15 cellular contexts compared by ENCODE assay signal in genomic region chr10:30420266-30420665, GRCh38. TPM values are rescaled to one million over a fixed set of nuclear protein-coding genes. Genes with fewer than 3 reads are reported as not detected.
DNase-seq lines count a peak whose midpoint lies in the region; ATAC-seq, FAIRE-seq and TF ChIP-seq lines count a peak whose summit lies in the region.
"Had no signal": no experiment of that assay in that cellular context is flagged by ENCODE, and none has a peak within 500 bp of the region (broad histone marks: within the 10 kb centered on the region; RNA-seq: fewer than 3 reads in every experiment).

No MANE protein-coding gene starts in this region.

- no peaks in the 10 kb centered on the region for H3K79me2 ChIP-seq in GM12878 (ENCODE audit: control insufficient read depth, insufficient read depth, low read length)

- peak overlapping the region; percentile 67 for H3K27ac ChIP-seq in GM12878 (ENCODE audit: control insufficient read depth, insufficient read depth)
- no peak overlapping the region for H3K27ac ChIP-seq in naive thymus-derived CD4-positive, alpha-beta T cell (ENCODE audit: low read depth, low read length)
- H3K27ac ChIP-seq: gastroesophageal sphincter had no signal

- SMC1A ChIA-PET in GM12878 (lab: Charles Lee; ENCODE audit: uncharacterized antibody, unreplicated experiment): interaction anchor here (0.5 to 14.7 kb wide), 14 partner anchors 13 to 714 kb away, joined by 3 to 262 read pairs (median 4); partner anchors contain the start of gene MAP3K8

- H3K27me3 Mint-ChIP-seq in naive thymus-derived CD4-positive, alpha-beta T cell: peaks cover 0 to 3% (median 0%) of the 10 kb centered on the region in 5 donors
- H3K27me3 Mint-ChIP-seq: activated naive CD8-positive, alpha-beta T cell treated with anti-CD3 and anti-CD28 coated beads, Interleukin-2, amount 10 ng/mL, durations not matched to agents 7 days and 5 days had no signal

- 6% methylated on average over 2 of the region's 2 CpGs for WGBS in GM12878 (ENCODE audit: insufficient coverage, insufficient replicate concordance, low lambda C conversion rate, missing lambda C conversion rate)

- no peaks in the 10 kb centered on the region for H3K27me3 ChIP-seq in GM12878 (replicated peaks in 1 of 2; ENCODE audit: control insufficient read depth in 2 of 2, insufficient read depth in 2 of 2, low read length in 1 of 2)
- no peaks in the 10 kb centered on the region for H3K27me3 ChIP-seq in naive thymus-derived CD4-positive, alpha-beta T cell (ENCODE audit: control insufficient read depth in 2 of 2, insufficient read depth in 2 of 2, low read length in 2 of 2)
- H3K27me3 ChIP-seq: gastroesophageal sphincter had no signal

- TF ChIP-seq POLR2A in GM12878 (IDR thresholded peaks at IDR 0.05; ENCODE audit: low read depth, low read length): no peak

- H3K4me3 ChIP-seq in GM12878: no peak overlapping the region
- no peak overlapping the region for H3K4me3 ChIP-seq in naive thymus-derived CD4-positive, alpha-beta T cell (ENCODE audit: low read length)
- H3K4me3 ChIP-seq: gastroesophageal sphincter had no signal

- RAD21 ChIA-PET in GM12878 (lab: Charles Lee; ENCODE audit: unreplicated experiment): interaction anchor here (0.7 to 14.3 kb wide), 7 partner anchors 12 to 116 kb away, joined by 3 to 255 read pairs (median 11); partner anchors contain the start of gene MAP3K8

- in situ Hi-C loops in GM12878 (cut with MboI): no loop called here

- no peaks in the 10 kb centered on the region for H3K36me3 ChIP-seq in GM12878 (ENCODE audit: control insufficient read depth in 2 of 2, insufficient read depth in 2 of 2, low read length in 1 of 2)
- H3K36me3 ChIP-seq in naive thymus-derived CD4-positive, alpha-beta T cell (ENCODE audit: control insufficient read depth in 2 of 3, insufficient read depth in 3 of 3, low read length in 3 of 3): no peaks in the 10 kb centered on the region
- H3K36me3 ChIP-seq: gastroesophageal sphincter had no signal

- FAIRE-seq in GM18507 (lab: Jason Lieb, UNC) (peak; percentile 77), GM12878 (lab: Jason Lieb, UNC) (peak; percentile 23)

- peak; percentile 88 to 91; a peak in 3 of 4 replicates for TF ChIP-seq EP300 in GM12878 (IDR thresholded peaks at IDR 0.05; ENCODE audit: borderline replicate concordance in 1 of 2, control insufficient read depth in 1 of 2, low read depth in 2 of 2, low read length in 2 of 2)

- no TSS peak for BruUV-seq in GM12878 (replicated peaks; lab: Mats Ljungman, UMichigan)

- CTCF ChIA-PET in GM12878 (lab: Yijun Ruan, JAX): interaction anchor here (0.9 to 13.8 kb wide), 9 partner anchors 10 to 171 kb away, joined by 3 to 217 read pairs (median 4); no protein-coding TSS in a partner anchor
- CTCF ChIA-PET in naive thymus-derived CD4-positive, alpha-beta T cell (lab: Charles Lee): interaction anchor here (0.7 to 1.5 kb wide), 3 partner anchors 9 to 171 kb away, joined by 3 to 4 read pairs (median 4); no protein-coding TSS in a partner anchor

- no peak for TF ChIP-seq CTCF in GM12878 (IDR thresholded peaks at IDR 0.05 in 2 of 3, conservative IDR thresholded peaks at IDR 0.05 in 1 of 3; ENCODE audit: control insufficient read depth in 2 of 3, extremely low read depth in 1 of 3, insufficient read depth in 1 of 3, low read depth in 3 of 3, low read length in 3 of 3)

- peaks cover 0 to 2% (median 0%) of the 10 kb centered on the region in 5 donors for H3K36me3 Mint-ChIP-seq in naive thymus-derived CD4-positive, alpha-beta T cell

- DNase-seq in GM18507 (ENCODE audit: extremely low spot score, insufficient read length, low read depth): no peak
- no peak for DNase-seq in GM12878 (ENCODE audit: low read depth, low spot score)
- DNase-seq in naive thymus-derived CD4-positive, alpha-beta T cell: no peak
- DNase-seq in AG20443 (ENCODE audit: low spot score): no peak
- DNase-seq in NCI-H345 treated with DMSO at 0.1 percent for 48 hours (lab: John Stamatoyannopoulos, UW; ENCODE audit: unreplicated experiment): no peak
- DNase-seq in HuH-7 (ENCODE audit: low spot score): no peak
- DNase-seq: activated CD4-positive, alpha-beta T cell treated with anti-CD3 and anti-CD28 coated beads, Interleukin-2, amount 50 U/mL, for 48 hours; activated naive CD8-positive, alpha-beta T cell treated with anti-CD3 and anti-CD28 coated beads, Interleukin-2, amount 10 ng/mL, durations not matched to agents 7 days and 5 days; NCI-H1092; occipital lobe; stimulated activated CD4-positive, alpha-beta T cell treated with anti-CD3 and anti-CD28 coated beads, Interleukin-2, amount 100 ng/mL, for 48 hours; SW 1271 had no signal

- no peak overlapping the region for H3K4me3 Mint-ChIP-seq in naive thymus-derived CD4-positive, alpha-beta T cell

- H3K9ac ChIP-seq in GM12878 (ENCODE audit: control insufficient read depth, insufficient read depth, low read length): no peak overlapping the region

- no peaks in the 10 kb centered on the region for H3K9me3 Mint-ChIP-seq in naive thymus-derived CD4-positive, alpha-beta T cell
- H3K9me3 Mint-ChIP-seq: activated naive CD8-positive, alpha-beta T cell treated with anti-CD3 and anti-CD28 coated beads, Interleukin-2, amount 10 ng/mL, durations not matched to agents 7 days and 5 days had no signal

- H3K4me1 Mint-ChIP-seq in naive thymus-derived CD4-positive, alpha-beta T cell: peaks cover 14 to 51% (median 22%) of the 10 kb centered on the region in 7 donors

- ATAC-seq in GM21515 (IDR thresholded peaks at IDR 0.05; ENCODE audit: unreplicated experiment): peak; percentile 41
- ATAC-seq in HG03066 (IDR thresholded peaks at IDR 0.05; ENCODE audit: low read depth, unreplicated experiment): peak; percentile 71
- ATAC-seq in GM12878: peak; percentile 92
- no peak for ATAC-seq in naive thymus-derived CD4-positive, alpha-beta T cell
- ATAC-seq: gastroesophageal sphincter had no signal

- intact Hi-C loops in GM12878 (cut with micrococcal nuclease; ENCODE audit: unreplicated experiment): no loop called here
- intact Hi-C loops in naive thymus-derived CD4-positive, alpha-beta T cell (cut with micrococcal nuclease): no loop called here

- POLR2A ChIA-PET in GM12878 (lab: Charles Lee): interaction anchor here (0.9 to 6.6 kb wide), 9 partner anchors 11 to 164 kb away, joined by 3 to 132 read pairs (median 4); partner anchors contain the start of gene MAP3K8
- POLR2A ChIA-PET in naive thymus-derived CD4-positive, alpha-beta T cell (lab: Charles Lee): interaction anchor here (1.0 to 1.8 kb wide), 2 partner anchors 98 to 110 kb away, joined by 3 to 6 read pairs; no protein-coding TSS in a partner anchor

- no peak overlapping the region for H2AFZ ChIP-seq in GM12878 (ENCODE audit: control insufficient read depth, low read depth, low read length)

- H3K4me2 ChIP-seq in GM12878 (ENCODE audit: control insufficient read depth, insufficient read depth): peak overlapping the region; percentile 23; the same call in 1 of the 2 replicates

- no peak overlapping the region for H3K27ac Mint-ChIP-seq in naive thymus-derived CD4-positive, alpha-beta T cell

- H3K4me1 ChIP-seq in GM12878 (ENCODE audit: control insufficient read depth, insufficient read depth, low read length): peaks cover 58% of the 10 kb centered on the region
- H3K4me1 ChIP-seq in naive thymus-derived CD4-positive, alpha-beta T cell (ENCODE audit: control insufficient read depth in 2 of 2, insufficient read depth in 2 of 2, low read length in 2 of 2): peaks cover 8 to 9% of the 10 kb centered on the region in 2 donors

- no peaks in the 10 kb centered on the region for H3K9me3 ChIP-seq in GM12878 (replicated peaks; ENCODE audit: control insufficient read depth, insufficient read depth, low read length)
- H3K9me3 ChIP-seq in naive thymus-derived CD4-positive, alpha-beta T cell (ENCODE audit: control insufficient read depth in 2 of 3, low read length in 3 of 3): no peaks in the 10 kb centered on the region
- H3K9me3 ChIP-seq: gastroesophageal sphincter had no signal

- H4K20me1 ChIP-seq in GM12878 (ENCODE audit: control insufficient read depth, insufficient read depth): no peaks in the 10 kb centered on the region

- no peak for TF ChIP-seq RAD21 in GM12878 (IDR thresholded peaks at IDR 0.05; ENCODE audit: insufficient read depth, low read depth, low read length)

TF ChIP-seq in GM12878, 131 proteins besides CTCF, POLR2A, EP300 and RAD21 (continues in another document):
- TF ChIP-seq BCL3 (IDR thresholded peaks at IDR 0.05; ENCODE audit: borderline replicate concordance, insufficient read depth, low read depth, low read length, poor library complexity, severe bottlenecking): peak; percentile 45
- peak; percentile 94 for TF ChIP-seq MEF2B (IDR thresholded peaks at IDR 0.05; ENCODE audit: partially characterized antibody, poor library complexity, severe bottlenecking)

RNA-seq across cellular contexts. Expression of gene MAP3K8, which starts 13.7 kb away (rescaled TPM):
- 126 and 129 TPM in 2 replicates for total RNA-seq in GM12878 (2013; cell fraction: nucleolus; rRNA removed)
- total RNA-seq in GM12878 (2014; rRNA removed) (25.5 and 32.9 TPM in 2 replicates), GM12878 (2014; rRNA removed; fragmentation: Illumina TruSeq; extraction: Trizol) (30.2 and 31.5 TPM in 2 replicates), GM12878 (2021) (41.3 and 41.7 TPM in 2 replicates)
- 45.4 TPM for polyA plus RNA-seq in GM12878 (2011; ENCODE audit: low read depth)
- polyA plus RNA-seq in GM12878 (2011; rRNA removed) (115 and 146 TPM in 2 replicates), GM12878 (2014; fragmentation: Illumina TruSeq; extraction: Trizol) (39.1 and 43.6 TPM in 2 replicates), GM12878 (2014; fragmentation: Nextera tagmentation; extraction: Ambion mirVana) (10 to 100 TPM; 45.5 to 47.9 TPM), GM12878 (2014; rRNA removed) (33.6 and 38.5 TPM in 2 replicates), GM12878 (2016; fragmentation: Nextera tagmentation; extraction: Ambion mirVana) (10 to 100 TPM; 36.2 to 45.6 TPM)
- polyA plus RNA-seq in GM12878 (2011; cell fraction: cytosol; rRNA removed): 41.1 and 48.5 TPM in 2 replicates
- 65.2 and 95.6 TPM in 2 replicates for polyA plus RNA-seq in GM12878 (2011; cell fraction: nucleus; rRNA removed)
- 53.5 and 61.5 TPM in 2 replicates for polyA plus RNA-seq in GM12878 (2012)
- 64.8 and 78.0 TPM in 2 replicates for polyA minus RNA-seq in GM12878 (2011; rRNA and poly(A)+ RNA removed)
- polyA minus RNA-seq in GM12878 (2011; cell fraction: cytosol; rRNA and poly(A)+ RNA removed): 19.9 and 20.1 TPM in 2 replicates
- 41.0 and 41.7 TPM in 2 replicates for polyA minus RNA-seq in GM12878 (2011; cell fraction: nucleus; rRNA and poly(A)+ RNA removed)
- 100 to 1,000 TPM in 1 of 5 experiments, 10 to 100 TPM in 2, 1 to 10 TPM in 1, under 1 TPM in 1; 0.70 to 102 (median 31.2) TPM for total RNA-seq in naive thymus-derived CD4-positive, alpha-beta T cell
- polyA plus RNA-seq in naive thymus-derived CD4-positive, alpha-beta T cell: under 1 TPM in 1 of 2 donors, not detected in 1; 0.28 TPM
